ENCODE assay signal across 8 cellular contexts in genomic region chr19:55146078-55146647, GRCh38. TPM values are rescaled to one million over a fixed set of nuclear protein-coding genes. Genes with fewer than 3 reads are reported as not detected.
DNase-seq lines count a peak whose midpoint lies in the region; ATAC-seq lines count a peak whose summit lies in the region.

No MANE protein-coding gene starts in this region.

- in situ Hi-C loops in KBM-7 (cut with MboI; ENCODE audit: low pct_unique_long_range_greater_than_20kb, low sequenced_read_pairs): no loop called here

- DNase-seq in NCI-H2107 (lab: John Stamatoyannopoulos, UW) (peak; percentile 26), NCI-H2107 treated with DMSO at 0.1 percent for 48 hours (lab: John Stamatoyannopoulos, UW; ENCODE audit: unreplicated experiment) (no peak), KBM-7 (peak; percentile 78), SK-N-DZ (ENCODE audit: low spot score) (peak; percentile 35), hepatic stellate cell (ENCODE audit: low spot score) (peak; percentile 54), cerebellum (ENCODE audit: low spot score) (no peak)
- no peak for DNase-seq in activated CD8-positive, alpha-beta memory T cell treated with anti-CD3 and anti-CD28 coated beads, Interleukin-2, amount 50 U/mL, for 4 hours

- no peak for ATAC-seq in GM19023 (IDR thresholded peaks at IDR 0.05; ENCODE audit: unreplicated experiment)

RNA-seq across cellular contexts. Expression of gene TNNT1, which starts 2.8 kb away (rescaled TPM):
- 5.9 and 9.2 TPM in 2 replicates for polyA plus RNA-seq in SK-N-DZ (2014; cell fraction: cytosol; rRNA removed)
- 3.5 and 8.7 TPM in 2 replicates for polyA plus RNA-seq in SK-N-DZ (2014; cell fraction: nucleus; rRNA removed)
- 1.00 TPM for total RNA-seq in cerebellum

RNA-seq across cellular contexts. Expression of gene TNNI3, which starts 11.4 kb away (rescaled TPM):
- 0.74 TPM in 1 of 2 replicates, not detected in the other for polyA plus RNA-seq in SK-N-DZ (2014; cell fraction: cytosol; rRNA removed)
- 2.1 TPM in 1 of 2 replicates, not detected in the other for polyA plus RNA-seq in SK-N-DZ (2014; cell fraction: nucleus; rRNA removed)
- total RNA-seq in cerebellum: 0.36 TPM

RNA-seq across cellular contexts. Expression of gene DNAAF3, which starts 20.2 kb away (rescaled TPM):
- 1.0 and 2.6 TPM in 2 replicates for polyA plus RNA-seq in SK-N-DZ (2014; cell fraction: cytosol; rRNA removed)
- polyA plus RNA-seq in SK-N-DZ (2014; cell fraction: nucleus; rRNA removed): 0.83 and 1.4 TPM in 2 replicates
- total RNA-seq in cerebellum: 2.0 TPM

RNA-seq across cellular contexts. Expression of gene PPP1R12C, which starts 28.7 kb away (rescaled TPM):
- 19.4 and 22.7 TPM in 2 replicates for polyA plus RNA-seq in SK-N-DZ (2014; cell fraction: cytosol; rRNA removed)
- polyA plus RNA-seq in SK-N-DZ (2014; cell fraction: nucleus; rRNA removed): 314 and 319 TPM in 2 replicates
- 14.0 TPM for total RNA-seq in cerebellum

RNA-seq across cellular contexts. Expression of gene SYT5, which starts 33.9 kb away (rescaled TPM):
- polyA plus RNA-seq in SK-N-DZ (2014; cell fraction: cytosol; rRNA removed): 0.17 and 0.22 TPM in 2 replicates
- 2.4 and 8.4 TPM in 2 replicates for polyA plus RNA-seq in SK-N-DZ (2014; cell fraction: nucleus; rRNA removed)
- 15.6 TPM for total RNA-seq in cerebellum

Comparison
In these comparisons a context has a peak if more than half of its experiments do, and no peak if none do; other contexts are left out.
1. DNase-seq: peak in NCI-H2107 (single experiment), KBM-7 (single experiment), SK-N-DZ (single experiment) and hepatic stellate cell (single experiment); none in NCI-H2107 treated with DMSO at 0.1 percent for 48 hours (single experiment), cerebellum (single experiment) and activated CD8-positive, alpha-beta memory T cell treated with anti-CD3 and anti-CD28 coated beads, Interleukin-2, amount 50 U/mL, for 4 hours (single experiment).